In the genomic region with DNA sequence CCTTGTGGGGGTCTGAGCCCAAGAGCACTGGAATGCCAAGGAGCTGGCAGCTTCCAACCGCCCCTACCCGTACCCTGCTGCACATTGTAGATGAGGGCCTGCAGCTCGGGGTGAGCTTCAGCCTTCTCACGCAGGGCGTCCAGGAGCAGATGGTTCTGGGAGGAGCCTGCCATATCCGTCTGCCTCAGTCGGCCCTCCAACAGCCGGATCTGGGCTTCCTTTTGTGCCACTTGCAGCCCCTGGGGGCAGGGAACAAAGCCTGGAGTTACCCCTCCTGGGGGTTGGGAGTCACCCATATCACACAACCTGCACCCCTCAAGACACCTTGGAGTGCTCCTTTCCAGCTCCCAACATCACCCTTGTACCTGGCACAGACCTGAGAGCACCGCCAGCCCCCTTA, we compare ENCODE assay signal across 22 cellular contexts. TPM values are rescaled to one million over a fixed set of nuclear protein-coding genes. Genes with fewer than 3 reads are reported as not detected.
DNase-seq lines count a peak whose midpoint lies in the region; ATAC-seq and TF ChIP-seq lines count a peak whose summit lies in the region.
"Had no signal": no experiment of that assay in that cellular context is flagged by ENCODE, and none has a peak within 500 bp of the region (broad histone marks: within the 10 kb centered on the region; RNA-seq: fewer than 3 reads in every experiment).

No MANE protein-coding gene starts in this region.

- peaks cover 71% of the 10 kb centered on the region for H3K36me3 Mint-ChIP-seq in activated CD8-positive, alpha-beta T cell treated with anti-CD3 and anti-CD28 coated beads, Interleukin-2, amount 10 ng/mL, durations not matched to agents 7 days and 5 days (ENCODE audit: low read depth)
- H3K36me3 Mint-ChIP-seq in activated CD8-positive, alpha-beta T cell treated with anti-CD3 and anti-CD28 coated beads for 36 hours (ENCODE audit: low read depth), result peaks cover 46% of the 10 kb centered on the region
- peaks cover 24% of the 10 kb centered on the region for H3K36me3 Mint-ChIP-seq in activated naive CD8-positive, alpha-beta T cell treated with anti-CD3 and anti-CD28 coated beads, Interleukin-2, amount 10 ng/mL, durations not matched to agents 7 days and 5 days
- peaks cover 19% of the 10 kb centered on the region for H3K36me3 Mint-ChIP-seq in activated naive CD8-positive, alpha-beta T cell treated with anti-CD3 and anti-CD28 coated beads for 36 hours
- H3K36me3 Mint-ChIP-seq in immature natural killer cell, result peaks cover 7 to 35% (median 8%) of the 10 kb centered on the region in 3 donors
- peaks cover 71% of the 10 kb centered on the region for H3K36me3 Mint-ChIP-seq in stimulated activated memory B cell treated with anti-CD40 and anti-IgM and Interleukin-4, amounts not matched to agents 10 μg/mL and 1 μg/mL and 100 μg/mL, for 72 hours

- no peak for ATAC-seq in activated CD8-positive, alpha-beta T cell treated with anti-CD3 and anti-CD28 coated beads, Interleukin-2, amount 10 ng/mL, durations not matched to agents 7 days and 5 days
- no peak for ATAC-seq in activated CD8-positive, alpha-beta T cell treated with anti-CD3 and anti-CD28 coated beads for 36 hours
- no peak for ATAC-seq in activated naive CD8-positive, alpha-beta T cell treated with anti-CD3 and anti-CD28 coated beads, Interleukin-2, amount 10 ng/mL, durations not matched to agents 7 days and 5 days (ENCODE audit: low read depth)
- no peak for ATAC-seq in stimulated activated memory B cell treated with anti-CD40 and anti-IgM and Interleukin-4, amounts not matched to agents 10 μg/mL and 1 μg/mL and 100 μg/mL, for 72 hours
- ATAC-seq: A549; CD8-positive, alpha-beta T cell; GM12878; HCT116 had no signal

- CTCF ChIA-PET in activated CD8-positive, alpha-beta T cell treated with anti-CD3 and anti-CD28 coated beads, Interleukin-2, amount 10 ng/mL, durations not matched to agents 7 days and 5 days (lab: Charles Lee), result interaction anchor here (0.9 to 2.9 kb wide), 4 partner anchors 9 to 54 kb away, joined by 3 to 11 read pairs (median 7); no protein-coding TSS in a partner anchor
- CTCF ChIA-PET in activated CD8-positive, alpha-beta T cell treated with anti-CD3 and anti-CD28 coated beads for 36 hours (lab: Charles Lee), result interaction anchor here (1.5 to 3.1 kb wide), 5 partner anchors 9 to 54 kb away, joined by 4 to 13 read pairs (median 5); no protein-coding TSS in a partner anchor

- POLR2A ChIA-PET in activated CD8-positive, alpha-beta T cell treated with anti-CD3 and anti-CD28 coated beads, Interleukin-2, amount 10 ng/mL, durations not matched to agents 7 days and 5 days (lab: Charles Lee), result interaction anchor here (1.0 kb wide), 1 partner anchor 13 kb away, joined by 4 read pairs; no protein-coding TSS in a partner anchor
- POLR2A ChIA-PET in activated CD8-positive, alpha-beta T cell treated with anti-CD3 and anti-CD28 coated beads for 36 hours (lab: Charles Lee), result interaction anchor here (0.9 kb wide), 2 partner anchors 10 to 28 kb away, joined by 3 read pairs; no protein-coding TSS in a partner anchor
- POLR2A ChIA-PET in activated naive CD8-positive, alpha-beta T cell treated with anti-CD3 and anti-CD28 coated beads, Interleukin-2, amount 10 ng/mL, durations not matched to agents 7 days and 5 days (lab: Charles Lee), result interaction anchor here (1.2 kb wide), 1 partner anchor 10 kb away, joined by 3 read pairs; no protein-coding TSS in a partner anchor

- DNase-seq in activated CD8-positive, alpha-beta T cell treated with anti-CD3 and anti-CD28 coated beads, Interleukin-2, amount 10 ng/mL, durations not matched to agents 7 days and 5 days, result no peak
- DNase-seq in activated CD8-positive, alpha-beta T cell treated with anti-CD3 and anti-CD28 coated beads for 36 hours, result no peak
- no peak for DNase-seq in activated naive CD8-positive, alpha-beta T cell treated with anti-CD3 and anti-CD28 coated beads, Interleukin-2, amount 10 ng/mL, durations not matched to agents 7 days and 5 days
- DNase-seq in activated naive CD8-positive, alpha-beta T cell treated with anti-CD3 and anti-CD28 coated beads for 36 hours, result no peak
- DNase-seq in immature natural killer cell (no peak), HuH-7.5 (ENCODE audit: low spot score) (no peak), NCI-H2107 (lab: John Stamatoyannopoulos, UW) (no peak)
- DNase-seq: AML-193; Calu3; CD8-positive, alpha-beta T cell; DMS 273 treated with DMSO at 0.1 percent for 48 hours; DMS53; DND-41; EL; GOT3; H7; HFFc6 had no signal

- no peak for TF ChIP-seq CTCF in activated CD8-positive, alpha-beta T cell treated with anti-CD3 and anti-CD28 coated beads for 36 hours (IDR thresholded peaks at IDR 0.05)

- no peaks in the 10 kb centered on the region for H3K27me3 Mint-ChIP-seq in activated CD8-positive, alpha-beta T cell treated with anti-CD3 and anti-CD28 coated beads, Interleukin-2, amount 10 ng/mL, durations not matched to agents 7 days and 5 days (ENCODE audit: low read depth)
- no peaks in the 10 kb centered on the region for H3K27me3 Mint-ChIP-seq in activated CD8-positive, alpha-beta T cell treated with anti-CD3 and anti-CD28 coated beads for 36 hours
- H3K27me3 Mint-ChIP-seq in activated naive CD8-positive, alpha-beta T cell treated with anti-CD3 and anti-CD28 coated beads, Interleukin-2, amount 10 ng/mL, durations not matched to agents 7 days and 5 days, result no peaks in the 10 kb centered on the region
- H3K27me3 Mint-ChIP-seq in activated naive CD8-positive, alpha-beta T cell treated with anti-CD3 and anti-CD28 coated beads for 36 hours, result no peaks in the 10 kb centered on the region
- no peaks in the 10 kb centered on the region for H3K27me3 Mint-ChIP-seq in immature natural killer cell (ENCODE audit: low read depth in 3 of 3)
- H3K27me3 Mint-ChIP-seq in stimulated activated memory B cell treated with anti-CD40 and anti-IgM and Interleukin-4, amounts not matched to agents 10 μg/mL and 1 μg/mL and 100 μg/mL, for 72 hours, result no peaks in the 10 kb centered on the region

- peak overlapping the region; percentile 52 for H3K27ac Mint-ChIP-seq in activated CD8-positive, alpha-beta T cell treated with anti-CD3 and anti-CD28 coated beads, Interleukin-2, amount 10 ng/mL, durations not matched to agents 7 days and 5 days
- H3K27ac Mint-ChIP-seq in activated CD8-positive, alpha-beta T cell treated with anti-CD3 and anti-CD28 coated beads for 36 hours, result no peak overlapping the region
- peak overlapping the region; percentile 38 for H3K27ac Mint-ChIP-seq in activated naive CD8-positive, alpha-beta T cell treated with anti-CD3 and anti-CD28 coated beads, Interleukin-2, amount 10 ng/mL, durations not matched to agents 7 days and 5 days
- H3K27ac Mint-ChIP-seq in activated naive CD8-positive, alpha-beta T cell treated with anti-CD3 and anti-CD28 coated beads for 36 hours, result no peak overlapping the region
- peak overlapping the region in 4 of 6 donors; percentile 67 to 84 (median 70) for H3K27ac Mint-ChIP-seq in immature natural killer cell
- peak overlapping the region; percentile 33 for H3K27ac Mint-ChIP-seq in stimulated activated memory B cell treated with anti-CD40 and anti-IgM and Interleukin-4, amounts not matched to agents 10 μg/mL and 1 μg/mL and 100 μg/mL, for 72 hours
- H3K27ac Mint-ChIP-seq: CD8-positive, alpha-beta T cell; HFFc6 had no signal

- no peaks in the 10 kb centered on the region for H3K4me1 Mint-ChIP-seq in activated CD8-positive, alpha-beta T cell treated with anti-CD3 and anti-CD28 coated beads, Interleukin-2, amount 10 ng/mL, durations not matched to agents 7 days and 5 days (ENCODE audit: low read depth)
- H3K4me1 Mint-ChIP-seq in activated CD8-positive, alpha-beta T cell treated with anti-CD3 and anti-CD28 coated beads for 36 hours (ENCODE audit: low read depth), result no peaks in the 10 kb centered on the region
- H3K4me1 Mint-ChIP-seq in activated naive CD8-positive, alpha-beta T cell treated with anti-CD3 and anti-CD28 coated beads, Interleukin-2, amount 10 ng/mL, durations not matched to agents 7 days and 5 days, result peaks cover 2% of the 10 kb centered on the region
- H3K4me1 Mint-ChIP-seq in activated naive CD8-positive, alpha-beta T cell treated with anti-CD3 and anti-CD28 coated beads for 36 hours, result no peaks in the 10 kb centered on the region
- H3K4me1 Mint-ChIP-seq in immature natural killer cell, result peaks cover 0 to 2% of the 10 kb centered on the region in 2 donors
- peaks cover 11% of the 10 kb centered on the region for H3K4me1 Mint-ChIP-seq in stimulated activated memory B cell treated with anti-CD40 and anti-IgM and Interleukin-4, amounts not matched to agents 10 μg/mL and 1 μg/mL and 100 μg/mL, for 72 hours

- no peaks in the 10 kb centered on the region for H3K9me3 Mint-ChIP-seq in activated CD8-positive, alpha-beta T cell treated with anti-CD3 and anti-CD28 coated beads, Interleukin-2, amount 10 ng/mL, durations not matched to agents 7 days and 5 days (ENCODE audit: insufficient read depth)
- H3K9me3 Mint-ChIP-seq in activated CD8-positive, alpha-beta T cell treated with anti-CD3 and anti-CD28 coated beads for 36 hours, result no peaks in the 10 kb centered on the region
- no peaks in the 10 kb centered on the region for H3K9me3 Mint-ChIP-seq in activated naive CD8-positive, alpha-beta T cell treated with anti-CD3 and anti-CD28 coated beads, Interleukin-2, amount 10 ng/mL, durations not matched to agents 7 days and 5 days
- no peaks in the 10 kb centered on the region for H3K9me3 Mint-ChIP-seq in activated naive CD8-positive, alpha-beta T cell treated with anti-CD3 and anti-CD28 coated beads for 36 hours
- H3K9me3 Mint-ChIP-seq in immature natural killer cell, result no peaks in the 10 kb centered on the region
- no peaks in the 10 kb centered on the region for H3K9me3 Mint-ChIP-seq in stimulated activated memory B cell treated with anti-CD40 and anti-IgM and Interleukin-4, amounts not matched to agents 10 μg/mL and 1 μg/mL and 100 μg/mL, for 72 hours
- H3K9me3 Mint-ChIP-seq: CD14-positive monocyte; CD8-positive, alpha-beta T cell; HFFc6 had no signal

- intact Hi-C loops in activated CD8-positive, alpha-beta T cell treated with anti-CD3 and anti-CD28 coated beads for 36 hours (cut with micrococcal nuclease), result no loop called here

- no peak overlapping the region for H3K4me3 Mint-ChIP-seq in activated CD8-positive, alpha-beta T cell treated with anti-CD3 and anti-CD28 coated beads, Interleukin-2, amount 10 ng/mL, durations not matched to agents 7 days and 5 days
- no peak overlapping the region for H3K4me3 Mint-ChIP-seq in activated CD8-positive, alpha-beta T cell treated with anti-CD3 and anti-CD28 coated beads for 36 hours
- no peak overlapping the region for H3K4me3 Mint-ChIP-seq in activated naive CD8-positive, alpha-beta T cell treated with anti-CD3 and anti-CD28 coated beads, Interleukin-2, amount 10 ng/mL, durations not matched to agents 7 days and 5 days
- H3K4me3 Mint-ChIP-seq in activated naive CD8-positive, alpha-beta T cell treated with anti-CD3 and anti-CD28 coated beads for 36 hours, result no peak overlapping the region
- H3K4me3 Mint-ChIP-seq in immature natural killer cell, result no peak overlapping the region
- H3K4me3 Mint-ChIP-seq in stimulated activated memory B cell treated with anti-CD40 and anti-IgM and Interleukin-4, amounts not matched to agents 10 μg/mL and 1 μg/mL and 100 μg/mL, for 72 hours, result no peak overlapping the region
- H3K4me3 Mint-ChIP-seq: CD14-positive monocyte; CD8-positive, alpha-beta T cell; HFFc6 had no signal

RNA-seq across cellular contexts. Expression of gene KIF21B, which starts 34.8 kb away (rescaled TPM):
- 100 to 1,000 TPM; 158 to 162 TPM for total RNA-seq in activated CD8-positive, alpha-beta T cell treated with anti-CD3 and anti-CD28 coated beads, Interleukin-2, amount 10 ng/mL, durations not matched to agents 7 days and 5 days
- total RNA-seq in activated CD8-positive, alpha-beta T cell treated with anti-CD3 and anti-CD28 coated beads for 36 hours, result 10 to 100 TPM; 93.5 to 94.0 TPM
- 100 to 1,000 TPM; 143 TPM for total RNA-seq in activated naive CD8-positive, alpha-beta T cell treated with anti-CD3 and anti-CD28 coated beads, Interleukin-2, amount 10 ng/mL, durations not matched to agents 7 days and 5 days
- 10 to 100 TPM; 55.7 to 56.2 TPM for total RNA-seq in activated naive CD8-positive, alpha-beta T cell treated with anti-CD3 and anti-CD28 coated beads for 36 hours
- 1 to 10 TPM; 1.6 to 9.1 (median 2.9) TPM for polyA plus RNA-seq in immature natural killer cell
- total RNA-seq: HFFc6 had no signal

Comparison
In these comparisons a context has a peak if more than half of its experiments do, and no peak if none do; other contexts are left out.
1. H3K27ac Mint-ChIP-seq: peak in activated CD8-positive, alpha-beta T cell treated with anti-CD3 and anti-CD28 coated beads, Interleukin-2, amount 10 ng/mL, durations not matched to agents 7 days and 5 days (single experiment), activated naive CD8-positive, alpha-beta T cell treated with anti-CD3 and anti-CD28 coated beads, Interleukin-2, amount 10 ng/mL, durations not matched to agents 7 days and 5 days (single experiment), immature natural killer cell (4 of 6) and stimulated activated memory B cell treated with anti-CD40 and anti-IgM and Interleukin-4, amounts not matched to agents 10 μg/mL and 1 μg/mL and 100 μg/mL, for 72 hours (single experiment); none in activated CD8-positive, alpha-beta T cell treated with anti-CD3 and anti-CD28 coated beads for 36 hours (single experiment) and activated naive CD8-positive, alpha-beta T cell treated with anti-CD3 and anti-CD28 coated beads for 36 hours (single experiment).